8 cellular contexts compared by ENCODE assay signal in the genomic region with DNA sequence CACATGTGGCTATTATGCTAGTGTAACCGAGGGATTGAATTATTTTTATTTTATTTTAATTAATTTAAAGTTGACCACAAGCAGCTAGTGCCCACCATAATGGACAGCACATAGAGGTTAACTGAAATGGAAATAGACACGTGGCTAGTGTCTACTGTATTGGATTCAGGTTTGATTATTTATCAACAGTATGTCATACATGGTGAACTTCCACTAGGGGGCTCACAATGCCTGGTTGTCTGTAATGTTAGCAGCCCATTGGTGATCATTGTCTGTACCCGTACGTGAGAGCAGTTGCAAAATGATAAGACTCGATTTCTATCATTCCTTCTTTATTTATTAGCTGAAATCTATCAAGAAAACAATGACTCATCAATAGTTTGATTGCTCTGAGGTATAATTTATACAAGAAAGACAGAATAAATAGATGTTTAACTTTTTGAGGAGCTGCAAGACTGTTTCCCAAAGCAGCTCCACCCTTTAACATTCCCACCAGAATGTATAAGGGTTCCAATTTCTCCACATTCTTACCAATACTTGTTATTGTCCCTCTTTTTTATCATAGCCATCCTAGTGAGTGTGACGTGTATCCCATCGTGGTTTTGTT.
DNase-seq lines count a peak whose midpoint lies in the region; ATAC-seq and TF ChIP-seq lines count a peak whose summit lies in the region.

No MANE protein-coding gene starts in this region.

- no peak overlapping the region for H3K27ac ChIP-seq in Peyer's patch
- no peak overlapping the region for H3K27ac ChIP-seq in cardiac muscle cell

- 17% methylated on average over 7 of the region's 7 CpGs for WGBS in lower leg skin, 2 donors

- POLR2A ChIA-PET in GM10248 (lab: Yijun Ruan, JAX), result no interaction called here

- H3K4me1 ChIP-seq in Peyer's patch (no peaks in the 10 kb centered on the region), cardiac muscle cell (ENCODE audit: low read depth) (no peaks in the 10 kb centered on the region)

- H3K27me3 ChIP-seq in Peyer's patch, result no peaks in the 10 kb centered on the region
- peaks cover 11% of the 10 kb centered on the region for H3K27me3 ChIP-seq in cardiac muscle cell

- H3K36me3 ChIP-seq in Peyer's patch (no peaks in the 10 kb centered on the region), cardiac muscle cell (no peaks in the 10 kb centered on the region)

- peak; percentile 94 for ATAC-seq in GM21619 (IDR thresholded peaks at IDR 0.05; ENCODE audit: unreplicated experiment)

- intact Hi-C loops in lower leg skin (cut with DNase I; ENCODE audit: low total_unique reads), result no loop called here

- H3K4me3 ChIP-seq in Peyer's patch (no peak overlapping the region), cardiac muscle cell (no peak overlapping the region), lower leg skin (ENCODE audit: low read depth, poor library complexity, severe bottlenecking) (no peak overlapping the region)

- TF ChIP-seq POLR2A in Peyer's patch (IDR thresholded peaks at IDR 0.05) (no peak), lower leg skin (IDR thresholded peaks at IDR 0.05) (no peak)

- TF ChIP-seq CTCF in GM10248 (IDR thresholded peaks at IDR 0.05; ENCODE audit: control extremely low read depth, extremely low read depth, low read depth, missing control alignments) (peak; percentile 84), Peyer's patch (IDR thresholded peaks at IDR 0.05) (peak; percentile 44 to 79 (median 76)), cardiac muscle cell (IDR thresholded peaks at IDR 0.05; ENCODE audit: low read depth, low read length) (peak; percentile 80), lower leg skin (IDR thresholded peaks at IDR 0.05) (peak in 1 of 3 donors; percentile 21)

- no peaks in the 10 kb centered on the region for H3K9me3 ChIP-seq in Peyer's patch
- no peaks in the 10 kb centered on the region for H3K9me3 ChIP-seq in cardiac muscle cell (ENCODE audit: low read depth)

- DNase-seq in GM10248 (ENCODE audit: extremely low spot score), result peak; percentile 80
- peak; percentile 50 for DNase-seq in KG1 (lab: John Stamatoyannopoulos, UW)
- peak in 2 of 3 donors; percentile 43 to 65 for DNase-seq in Peyer's patch
- peak; percentile 2 for DNase-seq in activated naive CD8-positive, alpha-beta T cell treated with anti-CD3 and anti-CD28 coated beads, Interleukin-2, amount 50 U/mL, for 16 hours (ENCODE audit: low read depth, low spot score)
- DNase-seq in cardiac muscle cell (ENCODE audit: low read depth in 1 of 2, low spot score in 1 of 2), result peak; percentile 75 to 81
- peak; percentile 34 for DNase-seq in retina
- no peak for DNase-seq in lower leg skin (ENCODE audit: low spot score in 2 of 2)

- CTCF ChIA-PET in GM10248 (lab: Yijun Ruan, JAX), result interaction anchor here (0.7 to 2.8 kb wide), 30 partner anchors 9 to 1077 kb away, joined by 3 to 26 read pairs (median 4); no protein-coding TSS in a partner anchor

Comparison
In these comparisons a context has a peak if more than half of its experiments do, and no peak if none do; other contexts are left out.
1. DNase-seq: peak in GM10248 (single experiment), KG1 (single experiment), Peyer's patch (2 of 3), activated naive CD8-positive, alpha-beta T cell treated with anti-CD3 and anti-CD28 coated beads, Interleukin-2, amount 50 U/mL, for 16 hours (single experiment), cardiac muscle cell (2 of 2) and retina (single experiment); none in lower leg skin (0 of 2).